ENCODE assay signal across 9 cellular contexts in the genomic region with DNA sequence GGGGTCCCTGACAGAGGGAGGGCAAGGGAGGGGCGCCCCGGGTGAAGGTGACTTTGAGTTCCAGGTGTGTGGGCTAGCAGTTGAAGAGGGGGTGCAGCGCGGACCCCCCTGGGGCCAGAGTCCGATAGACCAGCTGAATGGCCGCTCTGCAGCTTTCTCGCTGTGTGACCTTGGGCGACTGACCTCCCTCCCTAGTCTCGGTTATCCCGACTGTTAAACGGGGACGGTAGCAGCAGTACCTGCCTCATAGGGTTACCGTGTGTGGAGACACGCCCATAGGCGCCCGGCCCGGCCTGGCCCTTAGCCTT. TPM values are rescaled to one million over a fixed set of nuclear protein-coding genes. Genes with fewer than 3 reads are reported as not detected.
DNase-seq lines count a peak whose midpoint lies in the region; ATAC-seq lines count a peak whose summit lies in the region.
"Had no signal": no experiment of that assay in that cellular context is flagged by ENCODE, and none has a peak within 500 bp of the region (broad histone marks: within the 10 kb centered on the region; RNA-seq: fewer than 3 reads in every experiment).

No MANE protein-coding gene starts in this region.

- no peaks in the 10 kb centered on the region for H3K4me1 ChIP-seq in iPS-20b (ENCODE audit: insufficient read depth, low read length)

- no peaks in the 10 kb centered on the region for H3K9me3 ChIP-seq in iPS-20b (ENCODE audit: insufficient read depth, low read depth, low read length)

- no peak for DNase-seq in T-helper 1 cell
- DNase-seq in activated naive CD8-positive, alpha-beta T cell treated with anti-CD3 and anti-CD28 coated beads, Interleukin-2, amount 10 ng/mL, durations not matched to agents 7 days and 5 days = no peak
- DNase-seq in stimulated activated naive B cell treated with anti-CD40 and anti-IgM and Interleukin-4, amounts not matched to agents 10 μg/mL and 1 μg/mL and 100 μg/mL, for 72 hours = no peak
- DNase-seq in OCI-M1 (lab: John Stamatoyannopoulos, UW) = no peak

- peaks cover 2% of the 10 kb centered on the region for H3K4me1 Mint-ChIP-seq in T-helper 1 cell treated with Interleukin-12 subunit alpha and Interleukin-12 subunit beta and Interleukin-4 antibody, amounts not matched to agents 30 μg/mL and 1 μg/mL, for 36 hours (ENCODE audit: low read depth)
- peaks cover 3% of the 10 kb centered on the region for H3K4me1 Mint-ChIP-seq in activated naive CD8-positive, alpha-beta T cell treated with anti-CD3 and anti-CD28 coated beads, Interleukin-2, amount 10 ng/mL, durations not matched to agents 7 days and 5 days
- H3K4me1 Mint-ChIP-seq in stimulated activated naive B cell treated with anti-CD40 and anti-IgM and Interleukin-4, amounts not matched to agents 10 μg/mL and 1 μg/mL and 100 μg/mL, for 72 hours = peaks cover 2 to 5% of the 10 kb centered on the region in 2 donors

- H3K36me3 Mint-ChIP-seq in T-helper 1 cell treated with Interleukin-12 subunit alpha and Interleukin-12 subunit beta and Interleukin-4 antibody, amounts not matched to agents 30 μg/mL and 1 μg/mL, for 36 hours (ENCODE audit: low read depth) = no peaks in the 10 kb centered on the region
- no peaks in the 10 kb centered on the region for H3K36me3 Mint-ChIP-seq in activated naive CD8-positive, alpha-beta T cell treated with anti-CD3 and anti-CD28 coated beads, Interleukin-2, amount 10 ng/mL, durations not matched to agents 7 days and 5 days
- no peaks in the 10 kb centered on the region for H3K36me3 Mint-ChIP-seq in stimulated activated naive B cell treated with anti-CD40 and anti-IgM and Interleukin-4, amounts not matched to agents 10 μg/mL and 1 μg/mL and 100 μg/mL, for 72 hours

- H3K4me3 Mint-ChIP-seq in T-helper 1 cell treated with Interleukin-12 subunit alpha and Interleukin-12 subunit beta and Interleukin-4 antibody, amounts not matched to agents 30 μg/mL and 1 μg/mL, for 36 hours = peak overlapping the region; percentile 37
- H3K4me3 Mint-ChIP-seq in activated naive CD8-positive, alpha-beta T cell treated with anti-CD3 and anti-CD28 coated beads, Interleukin-2, amount 10 ng/mL, durations not matched to agents 7 days and 5 days = peak overlapping the region; percentile 60
- H3K4me3 Mint-ChIP-seq in stimulated activated naive B cell treated with anti-CD40 and anti-IgM and Interleukin-4, amounts not matched to agents 10 μg/mL and 1 μg/mL and 100 μg/mL, for 72 hours = peak overlapping the region; percentile 64 to 77

- POLR2A ChIA-PET in activated naive CD8-positive, alpha-beta T cell treated with anti-CD3 and anti-CD28 coated beads, Interleukin-2, amount 10 ng/mL, durations not matched to agents 7 days and 5 days (lab: Charles Lee) = no interaction called here

- no peak overlapping the region for H3K27ac ChIP-seq in iPS-20b (ENCODE audit: low read length)

- H3K27me3 Mint-ChIP-seq in T-helper 1 cell treated with Interleukin-12 subunit alpha and Interleukin-12 subunit beta and Interleukin-4 antibody, amounts not matched to agents 30 μg/mL and 1 μg/mL, for 36 hours (ENCODE audit: low read depth) = peaks cover 28% of the 10 kb centered on the region
- H3K27me3 Mint-ChIP-seq in activated naive CD8-positive, alpha-beta T cell treated with anti-CD3 and anti-CD28 coated beads, Interleukin-2, amount 10 ng/mL, durations not matched to agents 7 days and 5 days = peaks cover 59% of the 10 kb centered on the region
- peaks cover 53 to 65% of the 10 kb centered on the region in 2 donors for H3K27me3 Mint-ChIP-seq in stimulated activated naive B cell treated with anti-CD40 and anti-IgM and Interleukin-4, amounts not matched to agents 10 μg/mL and 1 μg/mL and 100 μg/mL, for 72 hours

- H3K27ac Mint-ChIP-seq in T-helper 1 cell treated with Interleukin-12 subunit alpha and Interleukin-12 subunit beta and Interleukin-4 antibody, amounts not matched to agents 30 μg/mL and 1 μg/mL, for 36 hours = no peak overlapping the region
- H3K27ac Mint-ChIP-seq in activated naive CD8-positive, alpha-beta T cell treated with anti-CD3 and anti-CD28 coated beads, Interleukin-2, amount 10 ng/mL, durations not matched to agents 7 days and 5 days = no peak overlapping the region
- no peak overlapping the region for H3K27ac Mint-ChIP-seq in stimulated activated naive B cell treated with anti-CD40 and anti-IgM and Interleukin-4, amounts not matched to agents 10 μg/mL and 1 μg/mL and 100 μg/mL, for 72 hours

- H3K27me3 ChIP-seq in iPS-20b (ENCODE audit: insufficient read depth, low read length) = peaks cover 25% of the 10 kb centered on the region

- H3K4me3 ChIP-seq in iPS-20b (ENCODE audit: low read length) = peak overlapping the region; percentile 75
- H3K4me3 ChIP-seq: GM12878 had no signal

- no peaks in the 10 kb centered on the region for H3K36me3 ChIP-seq in iPS-20b (ENCODE audit: insufficient read depth, low read depth, low read length)

- no peak for ATAC-seq in activated naive CD8-positive, alpha-beta T cell treated with anti-CD3 and anti-CD28 coated beads, Interleukin-2, amount 10 ng/mL, durations not matched to agents 7 days and 5 days (ENCODE audit: low read depth)
- ATAC-seq in stimulated activated naive B cell treated with anti-CD40 and anti-IgM and Interleukin-4, amounts not matched to agents 10 μg/mL and 1 μg/mL and 100 μg/mL, for 72 hours (replicated peaks) = peak in 1 of 2 donors; percentile 10
- no peak for ATAC-seq in GM19455 (IDR thresholded peaks at IDR 0.05; ENCODE audit: unreplicated experiment)
- no peak for ATAC-seq in GM18867 (IDR thresholded peaks at IDR 0.05; ENCODE audit: unreplicated experiment)
- ATAC-seq: GM12878 had no signal

- no peaks in the 10 kb centered on the region for H3K9me3 Mint-ChIP-seq in T-helper 1 cell treated with Interleukin-12 subunit alpha and Interleukin-12 subunit beta and Interleukin-4 antibody, amounts not matched to agents 30 μg/mL and 1 μg/mL, for 36 hours
- no peaks in the 10 kb centered on the region for H3K9me3 Mint-ChIP-seq in activated naive CD8-positive, alpha-beta T cell treated with anti-CD3 and anti-CD28 coated beads, Interleukin-2, amount 10 ng/mL, durations not matched to agents 7 days and 5 days
- no peaks in the 10 kb centered on the region for H3K9me3 Mint-ChIP-seq in stimulated activated naive B cell treated with anti-CD40 and anti-IgM and Interleukin-4, amounts not matched to agents 10 μg/mL and 1 μg/mL and 100 μg/mL, for 72 hours

- peak overlapping the region; percentile 75; the same call in 1 of the 2 replicates for H3K9ac ChIP-seq in iPS-20b (ENCODE audit: low read depth, low read length)

RNA-seq across cellular contexts. Expression of gene PRRX2, which starts 31.3 kb away (rescaled TPM):
- total RNA-seq in activated naive CD8-positive, alpha-beta T cell treated with anti-CD3 and anti-CD28 coated beads, Interleukin-2, amount 10 ng/mL, durations not matched to agents 7 days and 5 days = not detected
- total RNA-seq: GM12878 had no signal

RNA-seq across cellular contexts. Expression of gene ASB6, which starts 54.8 kb away (rescaled TPM):
- total RNA-seq in activated naive CD8-positive, alpha-beta T cell treated with anti-CD3 and anti-CD28 coated beads, Interleukin-2, amount 10 ng/mL, durations not matched to agents 7 days and 5 days = 10 to 100 TPM; 27.8 to 29.0 TPM

RNA-seq across cellular contexts. Expression of gene PTGES, which starts 56.1 kb away (rescaled TPM):
- not detected for total RNA-seq in activated naive CD8-positive, alpha-beta T cell treated with anti-CD3 and anti-CD28 coated beads, Interleukin-2, amount 10 ng/mL, durations not matched to agents 7 days and 5 days
- total RNA-seq: GM12878 had no signal
